Comparison of ENCODE assay signal across 16 cellular contexts in genomic region chr17:8366231-8366630, GRCh38. TPM values are rescaled to one million over a fixed set of nuclear protein-coding genes. Genes with fewer than 3 reads are reported as not detected.
DNase-seq lines count a peak whose midpoint lies in the region; ATAC-seq, FAIRE-seq and TF ChIP-seq lines count a peak whose summit lies in the region.
"Had no signal": no experiment of that assay in that cellular context is flagged by ENCODE, and none has a peak within 500 bp of the region (broad histone marks: within the 10 kb centered on the region; RNA-seq: fewer than 3 reads in every experiment).

No MANE protein-coding gene starts in this region.

- TF ChIP-seq POLR2A in heart left ventricle (IDR thresholded peaks at IDR 0.05), result no peak
- no peak for TF ChIP-seq POLR2A in GM12891 (IDR thresholded peaks at IDR 0.05; ENCODE audit: low read depth, low read length)

- intact Hi-C loops in heart left ventricle (cut with DNase I), result loop anchor here in 1 of 10 donors (5.0 kb wide), 1 partner anchor 54 kb away; the partner anchor contains the start of gene ARHGEF15

- DNase-seq in HCEC 1CT, result peak; percentile 68
- DNase-seq in astrocyte (ENCODE audit: low read depth), result peak; percentile 83
- no peak for DNase-seq in heart left ventricle
- DNase-seq in skeletal muscle cell (ENCODE audit: low read depth), result peak; percentile 59
- DNase-seq in NCI-H526 treated with DMSO at 0.1 percent for 48 hours (lab: John Stamatoyannopoulos, UW), result no peak
- no peak for DNase-seq in GM12891 (ENCODE audit: insufficient read length, low spot score)
- DNase-seq in foreskin melanocyte, result no peak
- DNase-seq: activated CD4-positive, CD25-positive, alpha-beta regulatory T cell; activated T-cell treated with anti-CD3 and anti-CD28 coated beads, Interleukin-2, amount 50 U/mL, for 4 hours; NCI-H510A had no signal

- no peaks in the 10 kb centered on the region for H3K79me2 ChIP-seq in astrocyte (ENCODE audit: insufficient read depth, low read length)

- H3K4me3 ChIP-seq in astrocyte (ENCODE audit: insufficient read depth, low read depth, low read length), result no peak overlapping the region
- no peak overlapping the region for H3K4me3 ChIP-seq in heart left ventricle
- H3K4me3 ChIP-seq in skeletal muscle cell (ENCODE audit: low read depth, low read length), result no peak overlapping the region

- H3K36me3 Mint-ChIP-seq in astrocyte (ENCODE audit: low read depth, unreplicated experiment), result peaks cover 9% of the 10 kb centered on the region

- FAIRE-seq in astrocyte (lab: Jason Lieb, UNC), result no peak
- FAIRE-seq in GM12891 (lab: Jason Lieb, UNC), result no peak
- FAIRE-seq: GM19239 had no signal

- H3K4me1 Mint-ChIP-seq in astrocyte (ENCODE audit: low read depth, unreplicated experiment), result peaks cover 22% of the 10 kb centered on the region

- H3K4me3 Mint-ChIP-seq in astrocyte (ENCODE audit: unreplicated experiment), result no peak overlapping the region
- H3K4me3 Mint-ChIP-seq: activated T-cell treated with anti-CD3 and anti-CD28 coated beads, Interleukin-2, amount 50 U/mL, for 4 hours; central memory CD8-positive, alpha-beta T cell; memory B cell had no signal

- H3K9me3 Mint-ChIP-seq in astrocyte (ENCODE audit: unreplicated experiment), result no peaks in the 10 kb centered on the region
- H3K9me3 Mint-ChIP-seq: activated T-cell treated with anti-CD3 and anti-CD28 coated beads, Interleukin-2, amount 50 U/mL, for 4 hours; central memory CD8-positive, alpha-beta T cell; memory B cell had no signal

- no peak overlapping the region for H2AFZ ChIP-seq in astrocyte (ENCODE audit: low read depth, low read length)

- no peak overlapping the region for H3K4me2 ChIP-seq in astrocyte (ENCODE audit: low read length)

- H3K9ac ChIP-seq in astrocyte (ENCODE audit: low read length), result no peak overlapping the region

- no peaks in the 10 kb centered on the region for H4K20me1 ChIP-seq in astrocyte (ENCODE audit: insufficient read depth, low read length)

- peaks cover 12% of the 10 kb centered on the region for H3K36me3 ChIP-seq in astrocyte (ENCODE audit: insufficient read depth, low read length)
- peaks cover 0 to 53% (median 28%) of the 10 kb centered on the region in 9 donors for H3K36me3 ChIP-seq in heart left ventricle

- ATAC-seq in heart left ventricle (peak; percentile 17 to 67 (median 64)), GM19324 (IDR thresholded peaks at IDR 0.05; ENCODE audit: low FRiP score, unreplicated experiment) (no peak)
- ATAC-seq: activated T-cell treated with anti-CD3 and anti-CD28 coated beads, Interleukin-2, amount 50 U/mL, for 4 hours had no signal

- H3K27me3 ChIP-seq in astrocyte (ENCODE audit: insufficient read depth, low read length) (no peaks in the 10 kb centered on the region), heart left ventricle (no peaks in the 10 kb centered on the region)

- H3K9me3 ChIP-seq in astrocyte (ENCODE audit: insufficient read depth, low read depth, low read length), result no peaks in the 10 kb centered on the region
- no peaks in the 10 kb centered on the region for H3K9me3 ChIP-seq in heart left ventricle

- no peak overlapping the region for H3K27ac ChIP-seq in astrocyte (ENCODE audit: low read depth, low read length)
- peak overlapping the region; percentile 15 to 76 (median 62) for H3K27ac ChIP-seq in heart left ventricle

- peaks cover 10% of the 10 kb centered on the region for H3K4me1 ChIP-seq in astrocyte (ENCODE audit: insufficient read depth, low read length)
- H3K4me1 ChIP-seq in heart left ventricle, result peaks cover 0 to 54% (median 30%) of the 10 kb centered on the region in 12 donors

- peak overlapping the region; percentile 79 for H3K27ac Mint-ChIP-seq in astrocyte (ENCODE audit: unreplicated experiment)
- H3K27ac Mint-ChIP-seq: memory B cell had no signal

- TF ChIP-seq CTCF in astrocyte (IDR thresholded peaks at IDR 0.05; ENCODE audit: insufficient read depth, low read depth, low read length) (no peak), heart left ventricle (IDR thresholded peaks at IDR 0.05) (no peak)

- H3K27me3 Mint-ChIP-seq in astrocyte (ENCODE audit: low read depth, unreplicated experiment), result no peaks in the 10 kb centered on the region
- H3K27me3 Mint-ChIP-seq: central memory CD8-positive, alpha-beta T cell; memory B cell had no signal

- 16 to 34% (median 24%) methylated on average over 2 of the region's 2 CpGs for WGBS in heart left ventricle, 4 donors

TF ChIP-seq in GM12891, 5 proteins besides CTCF, POLR2A, EP300 and RAD21:
- TF ChIP-seq POU2F2 (IDR thresholded peaks at IDR 0.05; ENCODE audit: low read depth, low read length) (no peak), POLR2AphosphoS5 (IDR thresholded peaks at IDR 0.05; ENCODE audit: low read depth, low read length) (no peak), SPI1 (IDR thresholded peaks at IDR 0.05; ENCODE audit: low read depth, low read length) (no peak), TAF1 (IDR thresholded peaks at IDR 0.05; ENCODE audit: low read depth, low read length) (no peak), PAX5 (IDR thresholded peaks at IDR 0.05; ENCODE audit: insufficient read depth, low read length, severe bottlenecking) (no peak)

RNA-seq across cellular contexts. Expression of gene RPL26, which starts 16.8 kb away (rescaled TPM):
- total RNA-seq in astrocyte, result 1,192 and 1,342 TPM in 2 replicates
- total RNA-seq in heart left ventricle, result 1,000 to 10,000 TPM in 8 of 9 donors, 100 to 1,000 TPM in 1; 967 to 1,970 (median 1,265) TPM
- 1,000 to 10,000 TPM; 1,139 to 4,104 TPM for polyA plus RNA-seq in heart left ventricle
- 7,968 TPM for polyA plus RNA-seq in GM12891 (2012; ENCODE audit: low read depth, missing spikeins)

RNA-seq across cellular contexts. Expression of gene ODF4, which starts 26.6 kb away (rescaled TPM):
- total RNA-seq in astrocyte (not detected in 2 replicates), heart left ventricle (not detected)
- not detected for polyA plus RNA-seq in heart left ventricle
- not detected for polyA plus RNA-seq in GM12891 (2012; ENCODE audit: low read depth, missing spikeins)
- total RNA-seq: activated T-cell treated with anti-CD3 and anti-CD28 coated beads, Interleukin-2, amount 50 U/mL, for 4 hours; glomerular endothelial cell; posterior vena cava had no signal

RNA-seq across cellular contexts. Expression of gene RNF222, which starts 31.4 kb away (rescaled TPM):
- total RNA-seq in astrocyte (not detected in 2 replicates), heart left ventricle (not detected)
- not detected for polyA plus RNA-seq in heart left ventricle
- not detected for polyA plus RNA-seq in GM12891 (2012; ENCODE audit: low read depth, missing spikeins)
- total RNA-seq: glomerular endothelial cell, posterior vena cava had no signal

RNA-seq across cellular contexts. Expression of gene ARHGEF15, which starts 56.2 kb away (rescaled TPM):
- total RNA-seq in astrocyte, result 0.23 TPM in 1 of 2 replicates, not detected in the other
- total RNA-seq in heart left ventricle, result 10 to 100 TPM; 14.3 to 40.5 (median 18.2) TPM
- polyA plus RNA-seq in heart left ventricle, result 10 to 100 TPM; 11.9 to 15.8 TPM
- polyA plus RNA-seq in GM12891 (2012; ENCODE audit: low read depth, missing spikeins), result not detected
- total RNA-seq: activated T-cell treated with anti-CD3 and anti-CD28 coated beads, Interleukin-2, amount 50 U/mL, for 4 hours had no signal

Comparison
In these comparisons a context has a peak if more than half of its experiments do, and no peak if none do; other contexts are left out.
1. DNase-seq: peak in HCEC 1CT (single experiment), astrocyte (single experiment) and skeletal muscle cell (single experiment); none in heart left ventricle (0 of 5), NCI-H526 treated with DMSO at 0.1 percent for 48 hours (single experiment), GM12891 (single experiment) and foreskin melanocyte (single experiment).